ENCODE assay signal across 1 cellular context in genomic region chr12:46108721-46109120, GRCh38.
TF ChIP-seq lines count a peak whose summit lies in the region.

No MANE protein-coding gene starts in this region.

TF ChIP-seq in GM12878, 131 proteins besides CTCF, POLR2A, EP300 and RAD21 (continued from another document):
- TF ChIP-seq SKIL (IDR thresholded peaks at IDR 0.05; ENCODE audit: low read depth, poor library complexity, severe bottlenecking) (peak; percentile 81), MYB (IDR thresholded peaks at IDR 0.05; ENCODE audit: borderline replicate concordance, low read depth, low read length) (no peak), FOXK2 (IDR thresholded peaks at IDR 0.05) (no peak), ZNF592 (IDR thresholded peaks at IDR 0.05) (no peak), SPI1 (IDR thresholded peaks at IDR 0.05; ENCODE audit: borderline replicate concordance, insufficient read depth, low read depth, low read length) (peak; percentile 99), MEF2B (IDR thresholded peaks at IDR 0.05; ENCODE audit: partially characterized antibody, poor library complexity, severe bottlenecking) (peak; percentile 64), NFIC (IDR thresholded peaks at IDR 0.05; ENCODE audit: low read depth, low read length) (peak; percentile 97), BCL11A (IDR thresholded peaks at IDR 0.05; ENCODE audit: low read depth, low read length) (peak; percentile 98), ETV6 (conservative IDR thresholded peaks at IDR 0.05 in 1 of 2, IDR thresholded peaks at IDR 0.05 in 1 of 2; ENCODE audit: borderline replicate concordance in 1 of 2, low read depth in 1 of 2) (peak in 1 of 2 experiments; percentile 92; a peak in 2 of 4 replicates), SMAD1 (IDR thresholded peaks at IDR 0.05; ENCODE audit: low read depth, partially characterized antibody) (no peak), CHD2 (IDR thresholded peaks at IDR 0.05; ENCODE audit: borderline replicate concordance, low read depth, low read length) (no peak), PML (IDR thresholded peaks at IDR 0.05; ENCODE audit: low read length) (peak; percentile 77; the same call in 1 of the 2 replicates), MTA3 (IDR thresholded peaks at IDR 0.05; ENCODE audit: borderline replicate concordance, low read length) (peak; percentile 94; the same call in 1 of the 2 replicates), MYC (IDR thresholded peaks at IDR 0.05; ENCODE audit: insufficient read depth, insufficient read length, insufficient replicate concordance, low read length, severe bottlenecking) (no peak), CEBPZ (IDR thresholded peaks at IDR 0.05; ENCODE audit: low read depth, low read length) (no peak), REST (IDR thresholded peaks at IDR 0.05; ENCODE audit: low read depth, low read length) (no peak), ZBED1 (IDR thresholded peaks at IDR 0.05; ENCODE audit: borderline replicate concordance) (peak; percentile 76; the same call in 1 of the 2 replicates), CBX5 (IDR thresholded peaks at IDR 0.05; ENCODE audit: low read depth) (0 out of 2 replicates have a peak, but pooled peaks have one; percentile 55), GATAD2B (conservative IDR thresholded peaks at IDR 0.05; ENCODE audit: low read depth) (peak; percentile 70; the same call in 1 of the 2 replicates), CREM (IDR thresholded peaks at IDR 0.05; ENCODE audit: low read depth) (peak; percentile 83), RUNX3 (IDR thresholded peaks at IDR 0.05; ENCODE audit: low read length) (peak; percentile 89), IKZF1 (conservative IDR thresholded peaks at IDR 0.05) (peak; percentile 99), CUX1 (IDR thresholded peaks at IDR 0.05; ENCODE audit: insufficient replicate concordance, low read depth, low read length) (no peak), CREB1 (IDR thresholded peaks at IDR 0.05; ENCODE audit: low read depth) (peak; percentile 52; the same call in 1 of the 2 replicates), IRF4 (IDR thresholded peaks at IDR 0.05; ENCODE audit: low read depth, low read length) (peak; percentile 94), MEF2A (IDR thresholded peaks at IDR 0.05; ENCODE audit: insufficient read depth, low read depth, low read length) (peak; percentile 70; the same call in 1 of the 2 replicates), TARDBP (IDR thresholded peaks at IDR 0.05; ENCODE audit: borderline replicate concordance) (peak; percentile 52; the same call in 1 of the 2 replicates), GABPA (IDR thresholded peaks at IDR 0.05; ENCODE audit: low read depth) (peak; percentile 46; the same call in 1 of the 2 replicates), TCF7 (IDR thresholded peaks at IDR 0.05; ENCODE audit: borderline replicate concordance) (no peak), BCL3 (IDR thresholded peaks at IDR 0.05; ENCODE audit: borderline replicate concordance, insufficient read depth, low read depth, low read length, poor library complexity, severe bottlenecking) (peak; percentile 67), FOXM1 (IDR thresholded peaks at IDR 0.05; ENCODE audit: low read depth, low read length) (peak; percentile 93), ATF2 (IDR thresholded peaks at IDR 0.05; ENCODE audit: low read length) (peak; percentile 94), DPF2 (IDR thresholded peaks at IDR 0.05) (peak; percentile 98), ATF7 (IDR thresholded peaks at IDR 0.05; ENCODE audit: low read depth) (peak; percentile 79)
